Comparison of ENCODE assay signal across 15 cellular contexts in genomic region chr6:144315981-144316865, GRCh38. TPM values are rescaled to one million over a fixed set of nuclear protein-coding genes. Genes with fewer than 3 reads are reported as not detected.
DNase-seq lines count a peak whose midpoint lies in the region; ATAC-seq, FAIRE-seq and TF ChIP-seq lines count a peak whose summit lies in the region.
"Had no signal": no experiment of that assay in that cellular context is flagged by ENCODE, and none has a peak within 500 bp of the region (broad histone marks: within the 10 kb centered on the region; RNA-seq: fewer than 3 reads in every experiment).

No MANE protein-coding gene starts in this region.

- ATAC-seq in GM21423 (IDR thresholded peaks at IDR 0.05; ENCODE audit: unreplicated experiment) (peak; percentile 86), HG03196 (IDR thresholded peaks at IDR 0.05; ENCODE audit: unreplicated experiment) (peak; percentile 81), mucosa of descending colon (peak; percentile 43)
- ATAC-seq: stimulated activated naive B cell treated with anti-CD40 and anti-IgM and Interleukin-4, amounts not matched to agents 10 μg/mL and 1 μg/mL and 100 μg/mL, for 72 hours had no signal

- H3K4me1 ChIP-seq in mucosa of descending colon (ENCODE audit: low read depth): no peaks in the 10 kb centered on the region
- peaks cover 27% of the 10 kb centered on the region for H3K4me1 ChIP-seq in GM23248 (ENCODE audit: insufficient read depth)

- H3K27ac ChIP-seq in GM23248: no peak overlapping the region

- intact Hi-C loops in mucosa of descending colon (cut with DNase I, micrococcal nuclease): no loop called here

- H4K20me1 ChIP-seq in GM23248 (ENCODE audit: insufficient read depth): no peaks in the 10 kb centered on the region

- 96 to 99% methylated on average over 6 of the region's 6 CpGs for WGBS in GM23248 (ENCODE audit: low coverage in 1 of 2, low lambda C conversion rate in 2 of 2, missing lambda C conversion rate in 2 of 2), 2 experiments

- peaks cover 100% of the 10 kb centered on the region for H3K79me2 ChIP-seq in GM23248 (ENCODE audit: insufficient read depth)

- no peaks in the 10 kb centered on the region for H3K9me2 ChIP-seq in GM23248 (ENCODE audit: insufficient read depth)

- no peak overlapping the region for H3K4me3 ChIP-seq in mucosa of descending colon
- no peak overlapping the region for H3K4me3 ChIP-seq in GM23248
- H3K4me3 ChIP-seq: coronary artery had no signal

- no peak overlapping the region for H2AFZ ChIP-seq in GM23248

- in situ Hi-C loops in GM23248 (cut with MboI): no loop called here

- H3K9me3 ChIP-seq in mucosa of descending colon (no peaks in the 10 kb centered on the region), GM23248 (ENCODE audit: low read depth) (no peaks in the 10 kb centered on the region)

- DNase-seq in GM18507 (ENCODE audit: extremely low spot score, insufficient read length, low read depth): no peak
- DNase-seq in mucosa of descending colon: no peak
- DNase-seq in stimulated activated CD4-positive, alpha-beta T cell treated with anti-CD3 and anti-CD28 coated beads, Interleukin-2, amount 100 ng/mL, for 48 hours: no peak
- DNase-seq in GM10266 (ENCODE audit: extremely low spot score): no peak
- DNase-seq in GM23248: no peak
- DNase-seq in COR-L47 (lab: John Stamatoyannopoulos, UW): no peak
- DNase-seq: NCI-H187; NCI-H82; SHP77 treated with DMSO at 0.1 percent for 48 hours; stimulated activated CD4-positive, alpha-beta T cell treated with anti-CD3 and anti-CD28 coated beads, Interleukin-2, amount 100 ng/mL, for 24 hours; stimulated activated naive B cell treated with anti-CD40 and anti-IgM and Interleukin-4, amounts not matched to agents 10 μg/mL and 1 μg/mL and 100 μg/mL, for 72 hours had no signal

- H3K4me2 ChIP-seq in GM23248 (ENCODE audit: unreplicated experiment): no peak overlapping the region

- H3K9ac ChIP-seq in GM23248: no peak overlapping the region

- no peaks in the 10 kb centered on the region for H3K27me3 ChIP-seq in GM23248 (replicated peaks; ENCODE audit: insufficient read depth)

- TF ChIP-seq CTCF in mucosa of descending colon (IDR thresholded peaks at IDR 0.05) (no peak), GM10266 (IDR thresholded peaks at IDR 0.05; ENCODE audit: control insufficient read depth, insufficient read depth, low read depth, missing control alignments) (no peak)

- peak; percentile 71 for FAIRE-seq in GM18507 (lab: Jason Lieb, UNC)
- FAIRE-seq: H1 had no signal

- no peaks in the 10 kb centered on the region for H3F3A ChIP-seq in GM23248 (ENCODE audit: insufficient read depth)

- H3K36me3 ChIP-seq in mucosa of descending colon (ENCODE audit: low read depth): no peaks in the 10 kb centered on the region
- no peaks in the 10 kb centered on the region for H3K36me3 ChIP-seq in GM23248 (ENCODE audit: low read depth)

RNA-seq across cellular contexts. Expression of gene UTRN, which starts 31.1 kb away (rescaled TPM):
- total RNA-seq in mucosa of descending colon: 100 to 1,000 TPM in 1 of 3 donors, 10 to 100 TPM in 2; 88.9 to 107 (median 94.0) TPM
- total RNA-seq in GM23248 (2014; rRNA removed; shearing (Covaris generic)): 103 TPM in 2 replicates
- 46.6 and 49.4 TPM in 2 replicates for polyA plus RNA-seq in GM23248 (2016; fragmentation: Nextera tagmentation; extraction: Ambion mirVana)
